In genomic region chr9:38432922-38433510, GRCh38 we compare ENCODE assay signal across 9 cellular contexts. TPM values are rescaled to one million over a fixed set of nuclear protein-coding genes. Genes with fewer than 3 reads are reported as not detected.
DNase-seq lines count a peak whose midpoint lies in the region; ATAC-seq, FAIRE-seq and TF ChIP-seq lines count a peak whose summit lies in the region.
"Had no signal": no experiment of that assay in that cellular context is flagged by ENCODE, and none has a peak within 500 bp of the region (broad histone marks: within the 10 kb centered on the region; RNA-seq: fewer than 3 reads in every experiment).

No MANE protein-coding gene starts in this region.

- peaks cover 5% of the 10 kb centered on the region for H3K4me1 ChIP-seq in lower lobe of right lung

- FAIRE-seq in GM12891 (lab: Jason Lieb, UNC) = no peak

- peak; percentile 19 to 51 for ATAC-seq in lower lobe of right lung

- DNase-seq in EL (peak; percentile 37), NCI-H2171 (lab: John Stamatoyannopoulos, UW) (peak; percentile 19), lower lobe of right lung (no peak), NK-92 (lab: John Stamatoyannopoulos, UW; ENCODE audit: unreplicated experiment) (no peak), GM12891 (ENCODE audit: insufficient read length, low spot score) (no peak), mesenteric fat pad (ENCODE audit: low spot score) (no peak)

- H3K36me3 Mint-ChIP-seq in brain = peaks cover 15% of the 10 kb centered on the region

- peak overlapping the region in 1 of 5 experiments; percentile 7 for H3K27ac Mint-ChIP-seq in brain

- no peaks in the 10 kb centered on the region for H3K4me1 Mint-ChIP-seq in brain
- H3K4me1 Mint-ChIP-seq: central memory CD8-positive, alpha-beta T cell had no signal

- H3K27me3 ChIP-seq in lower lobe of right lung (ENCODE audit: low read depth) = peaks cover 9% of the 10 kb centered on the region

- TF ChIP-seq POLR2A in GM12891 (IDR thresholded peaks at IDR 0.05; ENCODE audit: low read depth, low read length) = no peak

- no peak overlapping the region for H3K4me3 ChIP-seq in lower lobe of right lung

- TF ChIP-seq CTCF in 22Rv1 (IDR thresholded peaks at IDR 0.05) (peak; percentile 79), brain (conservative IDR thresholded peaks at IDR 0.05) (peak; percentile 76 to 79), lower lobe of right lung (IDR thresholded peaks at IDR 0.05) (peak; percentile 58)

- H3K36me3 ChIP-seq in lower lobe of right lung = no peaks in the 10 kb centered on the region

- H3K4me3 Mint-ChIP-seq in brain = no peak overlapping the region
- H3K4me3 Mint-ChIP-seq: central memory CD8-positive, alpha-beta T cell had no signal

- H3K9me3 ChIP-seq in lower lobe of right lung = no peaks in the 10 kb centered on the region

- H3K27ac ChIP-seq in 22Rv1 (no peak overlapping the region), lower lobe of right lung (no peak overlapping the region)

- peaks cover 27% of the 10 kb centered on the region for H3K27me3 Mint-ChIP-seq in brain

- peaks cover 0 to 3% (median 0%) of the 10 kb centered on the region in 5 experiments for H3K9me3 Mint-ChIP-seq in brain
- H3K9me3 Mint-ChIP-seq: central memory CD8-positive, alpha-beta T cell had no signal

- intact Hi-C loops in lower lobe of right lung (cut with DNase I) = no loop called here

TF ChIP-seq in GM12891, 5 proteins besides CTCF, POLR2A, EP300 and RAD21:
- no peak for TF ChIP-seq POLR2AphosphoS5 (IDR thresholded peaks at IDR 0.05; ENCODE audit: low read depth, low read length)
- TF ChIP-seq POU2F2 (IDR thresholded peaks at IDR 0.05; ENCODE audit: low read depth, low read length) = no peak
- no peak for TF ChIP-seq SPI1 (IDR thresholded peaks at IDR 0.05; ENCODE audit: low read depth, low read length)
- TF ChIP-seq TAF1 (IDR thresholded peaks at IDR 0.05; ENCODE audit: low read depth, low read length) = no peak
- no peak for TF ChIP-seq PAX5 (IDR thresholded peaks at IDR 0.05; ENCODE audit: insufficient read depth, low read length, severe bottlenecking)
TF ChIP-seq in GM12891: peak in this region for 0.

RNA-seq across cellular contexts. Expression of gene IGFBPL1, which starts 8.8 kb away (rescaled TPM):
- 218 TPM for polyA plus RNA-seq in brain (ENCODE audit: insufficient read depth, low read depth, low replicate concordance)
- total RNA-seq in lower lobe of right lung (0.35 TPM), mesenteric fat pad (not detected)
- polyA plus RNA-seq in GM12891 (2012; ENCODE audit: low read depth, missing spikeins) = not detected

RNA-seq across cellular contexts. Expression of gene ALDH1B1, which starts 40.5 kb away (rescaled TPM):
- 19.7 TPM for polyA plus RNA-seq in brain (ENCODE audit: insufficient read depth, low read depth, low replicate concordance)
- total RNA-seq in lower lobe of right lung = 10.8 TPM
- polyA plus RNA-seq in GM12891 (2012; ENCODE audit: low read depth, missing spikeins) = 13.1 TPM
- 26.3 TPM for total RNA-seq in mesenteric fat pad

Comparison
In these comparisons a context has a peak if more than half of its experiments do, and no peak if none do; other contexts are left out.
1. DNase-seq: peak in EL (single experiment) and NCI-H2171 (single experiment); none in lower lobe of right lung (single experiment), NK-92 (single experiment), GM12891 (single experiment) and mesenteric fat pad (single experiment).
2. Peak in every context shown above with its lines, with median percentiles within 50 percentile points of each other: CTCF ChIP-seq.